ENCODE assay signal across 8 cellular contexts in the genomic region with DNA sequence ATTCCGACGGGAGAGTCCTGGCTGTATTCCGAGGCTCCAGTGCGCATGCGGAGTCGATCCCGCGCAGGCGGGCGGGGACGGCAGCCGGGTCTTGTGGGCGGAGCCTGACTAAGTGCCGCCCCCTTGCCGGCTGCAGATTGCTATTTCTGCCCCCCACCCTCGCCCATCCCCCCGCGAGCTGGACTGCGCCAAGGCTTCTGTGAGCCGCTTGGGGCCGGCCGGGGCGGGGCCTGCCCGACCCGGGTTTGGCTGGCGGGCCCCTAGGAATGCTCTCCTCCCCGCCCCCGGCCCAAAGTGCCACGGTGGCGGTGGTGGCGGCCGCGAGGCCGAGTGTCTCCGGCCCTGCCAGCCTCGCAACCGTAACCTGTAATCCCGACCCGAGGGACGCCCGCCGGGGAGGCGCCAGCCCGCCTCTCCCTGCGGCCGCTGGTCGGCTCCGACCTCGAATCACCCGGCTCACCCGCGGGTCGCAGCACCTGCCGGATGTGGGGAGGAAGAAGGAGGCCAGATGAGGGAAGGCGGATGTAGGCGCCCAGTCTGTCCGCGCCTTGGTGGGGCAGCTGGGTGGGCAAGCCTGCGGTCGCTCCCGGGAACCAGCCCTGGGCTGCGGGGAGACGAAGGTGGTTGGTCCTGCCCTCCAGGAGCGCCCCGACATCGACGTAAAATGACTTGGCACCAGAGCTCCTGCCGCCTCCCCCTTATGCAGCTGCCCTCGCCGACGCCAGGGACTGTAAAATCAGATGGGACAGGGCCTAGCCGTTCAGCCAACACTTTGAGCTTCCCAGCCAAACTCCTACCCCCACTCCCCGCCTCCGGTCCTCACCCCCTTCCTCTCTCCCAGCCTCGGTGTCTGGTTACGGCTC. TPM values are rescaled to one million over a fixed set of nuclear protein-coding genes. Genes with fewer than 3 reads are reported as not detected.
DNase-seq lines count a peak whose midpoint lies in the region; ATAC-seq lines count a peak whose summit lies in the region.

No MANE protein-coding gene starts in this region.

- no peaks in the 10 kb centered on the region for H3K27me3 ChIP-seq in BLaER1 treated with 17β-estradiol and CSF1 and Interleukin-3, amounts not matched to agents 10 nM and 100 nM
- H3K27me3 ChIP-seq in ectodermal cell (ENCODE audit: control insufficient read depth, insufficient read depth, low read length, poor library complexity, severe bottlenecking): peaks cover 52% of the 10 kb centered on the region

- WGBS in ectodermal cell, 2 experiments: 1% methylated on average over 76 of the region's 76 CpGs

- no peaks in the 10 kb centered on the region for H3K9me3 ChIP-seq in BLaER1 treated with 17β-estradiol and CSF1 and Interleukin-3, amounts not matched to agents 10 nM and 100 nM (replicated peaks in 1 of 11)
- H3K9me3 ChIP-seq in ectodermal cell (ENCODE audit: control insufficient read depth, low read length): no peaks in the 10 kb centered on the region

- H3K36me3 ChIP-seq in BLaER1 treated with 17β-estradiol and CSF1 and Interleukin-3, amounts not matched to agents 10 nM and 100 nM: peaks cover 0 to 13% (median 5%) of the 10 kb centered on the region in 11 experiments; a peak in 8 of 22 replicates
- H3K36me3 ChIP-seq in ectodermal cell (ENCODE audit: control insufficient read depth, insufficient read depth, low read length): no peaks in the 10 kb centered on the region

- H3K4me1 ChIP-seq in BLaER1 treated with 17β-estradiol and CSF1 and Interleukin-3, amounts not matched to agents 10 nM and 100 nM: peaks cover 56 to 90% (median 85%) of the 10 kb centered on the region in 10 experiments
- H3K4me1 ChIP-seq in ectodermal cell (ENCODE audit: control insufficient read depth, insufficient read depth, low read length): peaks cover 31% of the 10 kb centered on the region

- H3K27ac ChIP-seq in BLaER1 treated with 17β-estradiol and CSF1 and Interleukin-3, amounts not matched to agents 10 nM and 100 nM: peak overlapping the region; percentile 90 to 99 (median 98)
- H3K27ac ChIP-seq in ectodermal cell (ENCODE audit: insufficient read depth, low read depth, low read length, poor library complexity, severe bottlenecking): peak overlapping the region; percentile 84

- ATAC-seq in GM19025 (IDR thresholded peaks at IDR 0.05; ENCODE audit: low read depth, unreplicated experiment) (peak; percentile 65), HG03175 (IDR thresholded peaks at IDR 0.05; ENCODE audit: unreplicated experiment) (peak; percentile 59)

- DNase-seq in NCI-H345 treated with DMSO at 0.1 percent for 48 hours (lab: John Stamatoyannopoulos, UW; ENCODE audit: unreplicated experiment) (peak; percentile 73), medulla oblongata (ENCODE audit: extremely low spot score) (peak; percentile 93)
- DNase-seq in activated CD4-positive, alpha-beta T cell treated with anti-CD3 and anti-CD28 coated beads for 48 hours: peak; percentile 93
- DNase-seq in stimulated activated CD8-positive, alpha-beta memory T cell treated with anti-CD3 and anti-CD28 coated beads, Interleukin-12 subunit alpha, Interleukin-12 subunit beta, amount 100 ng/mL, for 24 hours (ENCODE audit: extremely low read depth): peak; percentile 70

- peak overlapping the region; percentile 96 to 100 (median 98) for H3K4me2 ChIP-seq in BLaER1 treated with 17β-estradiol and CSF1 and Interleukin-3, amounts not matched to agents 10 nM and 100 nM

- peak overlapping the region; percentile 92 to 99 (median 97) for H3K9ac ChIP-seq in BLaER1 treated with 17β-estradiol and CSF1 and Interleukin-3, amounts not matched to agents 10 nM and 100 nM

- peaks cover 0 to 25% (median 5%) of the 10 kb centered on the region in 11 experiments; a peak in 5 of 22 replicates for H4K20me1 ChIP-seq in BLaER1 treated with 17β-estradiol and CSF1 and Interleukin-3, amounts not matched to agents 10 nM and 100 nM

- peak overlapping the region; percentile 62 to 79 (median 76) for H3K4me3 ChIP-seq in BLaER1 treated with 17β-estradiol and CSF1 and Interleukin-3, amounts not matched to agents 10 nM and 100 nM
- H3K4me3 ChIP-seq in ectodermal cell (ENCODE audit: insufficient read depth, low read depth, low read length): peak overlapping the region; percentile 90

RNA-seq across cellular contexts. Expression of a gene that starts 0.6 kb away (rescaled TPM):
- 1.4 TPM for polyA plus RNA-seq in ectodermal cell (2013, experiment 1 of 4)
- polyA plus RNA-seq in ectodermal cell (2013, experiment 2 of 4): 1.8 TPM
- 2.8 TPM for polyA plus RNA-seq in ectodermal cell (2013, experiment 3 of 4)
- polyA plus RNA-seq in ectodermal cell (2013, experiment 4 of 4): 1.3 TPM

RNA-seq across cellular contexts. Expression of a gene that starts 30.1 kb away (rescaled TPM):
- polyA plus RNA-seq in ectodermal cell (2013, experiment 1 of 4): 1.5 TPM
- 0.69 TPM for polyA plus RNA-seq in ectodermal cell (2013, experiment 2 of 4)
- 0.64 TPM for polyA plus RNA-seq in ectodermal cell (2013, experiment 3 of 4)
- polyA plus RNA-seq in ectodermal cell (2013, experiment 4 of 4): 1.2 TPM

RNA-seq across cellular contexts. Expression of a gene that starts 30.3 kb away (rescaled TPM):
- polyA plus RNA-seq in ectodermal cell (2013, experiment 1 of 4): 0.74 TPM
- polyA plus RNA-seq in ectodermal cell (2013, experiment 2 of 4): 0.82 TPM
- polyA plus RNA-seq in ectodermal cell (2013, experiment 3 of 4): 0.69 TPM
- 0.49 TPM for polyA plus RNA-seq in ectodermal cell (2013, experiment 4 of 4)

Comparison
In these comparisons a context has a peak if more than half of its experiments do, and no peak if none do; other contexts are left out.
1. Peak in every context shown above with its lines: DNase-seq, ATAC-seq, H3K4me3 ChIP-seq and H3K27ac ChIP-seq.